ENCODE assay signal across 8 cellular contexts in genomic region chr17:76147211-76148014, GRCh38. TPM values are rescaled to one million over a fixed set of nuclear protein-coding genes. Genes with fewer than 3 reads are reported as not detected.
A peak's percentile ranks its signal among the peaks of the same experiment; 100 is the strongest.
DNase-seq lines count a peak whose midpoint lies in the region; ATAC-seq and TF ChIP-seq lines count a peak whose summit lies in the region.

No MANE protein-coding gene starts in this region.

- no peaks in the 10 kb centered on the region for H4K20me1 ChIP-seq in PC-9 (ENCODE audit: insufficient read depth)

- intact Hi-C loops in PC-9 (cut with micrococcal nuclease; ENCODE audit: unreplicated experiment), result no loop called here
- intact Hi-C loops in esophagus muscularis mucosa (cut with DNase I), result no loop called here
- intact Hi-C loops in spleen (cut with DNase I; ENCODE audit: low total_unique reads), result no loop called here
- intact Hi-C loops in left colon (cut with DNase I, micrococcal nuclease), result no loop called here

- no peaks in the 10 kb centered on the region for H3K27me3 ChIP-seq in PC-9 (ENCODE audit: insufficient read depth, low read depth)
- no peaks in the 10 kb centered on the region for H3K27me3 ChIP-seq in esophagus muscularis mucosa
- no peaks in the 10 kb centered on the region for H3K27me3 ChIP-seq in spleen (replicated peaks in 1 of 7)

- H3K9me2 ChIP-seq in PC-9 (ENCODE audit: insufficient read depth), result no peaks in the 10 kb centered on the region

- DNase-seq in AG04449 (ENCODE audit: low read depth, low spot score), result no peak
- peak; percentile 65 for DNase-seq in G401 (ENCODE audit: low spot score)
- no peak for DNase-seq in PC-9
- no peak for DNase-seq in esophagus muscularis mucosa (ENCODE audit: extremely low spot score)
- DNase-seq in spleen, result peak; percentile 58
- DNase-seq in left colon, result no peak

- 83% methylated on average over 11 of the region's 13 CpGs for WGBS in esophagus muscularis mucosa
- 78 to 88% (median 85%) methylated on average over 13 of the region's 13 CpGs for WGBS in spleen, 5 donors

- no peak overlapping the region for H3K4me3 ChIP-seq in AG04449 (ENCODE audit: low read depth, low read length)
- no peak overlapping the region for H3K4me3 ChIP-seq in PC-9
- no peak overlapping the region for H3K4me3 ChIP-seq in esophagus muscularis mucosa
- H3K4me3 ChIP-seq in spleen, result no peak overlapping the region

- CTCF ChIA-PET in AG04449 (lab: Yijun Ruan, JAX), result interaction anchor here (0.7 to 3.2 kb wide), 14 partner anchors 11 to 251 kb away, joined by 3 to 27 read pairs (median 4); no protein-coding TSS in a partner anchor
- CTCF ChIA-PET in PC-9 (lab: Charles Lee), result interaction anchor here (1.4 kb wide), 1 partner anchor 23 kb away, joined by 4 read pairs; no protein-coding TSS in a partner anchor

- H3K9me3 ChIP-seq in PC-9 (ENCODE audit: insufficient read depth, low read depth) (no peaks in the 10 kb centered on the region), esophagus muscularis mucosa (no peaks in the 10 kb centered on the region), spleen (no peaks in the 10 kb centered on the region)

- no peak overlapping the region for H3K4me2 ChIP-seq in PC-9

- ATAC-seq in GM21526 (IDR thresholded peaks at IDR 0.05; ENCODE audit: low FRiP score, unreplicated experiment) (no peak), left colon (no peak), GM18498 (IDR thresholded peaks at IDR 0.05; ENCODE audit: unreplicated experiment) (no peak)

- H3K27ac ChIP-seq in PC-9 (no peak overlapping the region), esophagus muscularis mucosa (replicated peaks in 1 of 4) (no peak overlapping the region), spleen (peak overlapping the region in 2 of 8 donors; percentile 85 to 92)

- peaks cover 8% of the 10 kb centered on the region; the same call in 1 of the 2 replicates for H3F3A ChIP-seq in PC-9 (ENCODE audit: insufficient read depth, low read depth)

- TF ChIP-seq EP300 in esophagus muscularis mucosa (IDR thresholded peaks at IDR 0.05), result no peak

- in situ Hi-C loops in G401 (cut with HindIII; ENCODE audit: low sequenced_read_pairs), result no loop called here

- no TSS peak for BruUV-seq in PC-9 (replicated peaks; lab: Mats Ljungman, UMichigan)

- H3K4me1 ChIP-seq in PC-9 (replicated peaks; ENCODE audit: insufficient read depth) (peaks cover 17% of the 10 kb centered on the region), esophagus muscularis mucosa (peaks cover 10 to 23% (median 21%) of the 10 kb centered on the region in 4 donors), spleen (peaks cover 16 to 56% (median 47%) of the 10 kb centered on the region in 6 donors)

- POLR2A ChIA-PET in AG04449 (lab: Yijun Ruan, JAX) (no interaction called here), PC-9 (lab: Charles Lee; ENCODE audit: unreplicated experiment) (interaction anchor here (0.6 kb wide), 1 partner anchor 127 kb away, joined by 3 read pairs; no protein-coding TSS in a partner anchor)

- H3K36me3 ChIP-seq in PC-9 (ENCODE audit: low read depth) (no peaks in the 10 kb centered on the region), esophagus muscularis mucosa (peaks cover 0 to 3% (median 0%) of the 10 kb centered on the region in 4 donors), spleen (no peaks in the 10 kb centered on the region)

- H3K79me2 ChIP-seq in PC-9 (ENCODE audit: low read depth), result no peaks in the 10 kb centered on the region

- peak; percentile 33 for TF ChIP-seq CTCF in AG04449 (IDR thresholded peaks at IDR 0.05; ENCODE audit: insufficient read depth, low read length, missing control alignments)
- peak; percentile 67 for TF ChIP-seq CTCF in PC-9 (conservative IDR thresholded peaks at IDR 0.05)
- peak; percentile 48 to 66 (median 48) for TF ChIP-seq CTCF in esophagus muscularis mucosa (IDR thresholded peaks at IDR 0.05)
- peak in 7 of 11 experiments; percentile 15 to 60 (median 45) for TF ChIP-seq CTCF in spleen (IDR thresholded peaks at IDR 0.05 in 8 of 11, conservative IDR thresholded peaks at IDR 0.05 in 3 of 11)

- no peak overlapping the region for H2AFZ ChIP-seq in PC-9

- TF ChIP-seq POLR2A in esophagus muscularis mucosa (IDR thresholded peaks at IDR 0.05; ENCODE audit: low read depth) (no peak), spleen (IDR thresholded peaks at IDR 0.05) (no peak)

RNA-seq across cellular contexts. Expression of gene FOXJ1, which starts 6.4 kb away (rescaled TPM):
- total RNA-seq in G401 (2014; rRNA removed; shearing (Covaris generic)), result 0.62 and 0.85 TPM in 2 replicates
- 12.5 and 23.7 TPM in 2 replicates for total RNA-seq in PC-9 (2021)
- total RNA-seq in esophagus muscularis mucosa, result under 1 TPM in 1 of 4 donors, not detected in 3; 0.32 TPM
- total RNA-seq in spleen, result under 1 TPM in 1 of 7 donors, not detected in 6; 0.13 TPM
- under 1 TPM in 1 of 3 donors, not detected in 2; 0.05 TPM for polyA plus RNA-seq in spleen
- total RNA-seq in left colon, result 1 to 10 TPM; 1.6 to 2.8 TPM

RNA-seq across cellular contexts. Expression of gene EXOC7, which starts 43.8 kb away (rescaled TPM):
- total RNA-seq in G401 (2014; rRNA removed; shearing (Covaris generic)), result 83.1 and 92.2 TPM in 2 replicates
- total RNA-seq in PC-9 (2021) (118 and 131 TPM in 2 replicates), esophagus muscularis mucosa (10 to 100 TPM; 65.2 to 94.4 (median 77.1) TPM), spleen (100 to 1,000 TPM in 4 of 7 donors, 10 to 100 TPM in 3; 64.5 to 128 (median 104) TPM), left colon (100 to 1,000 TPM; 100 to 102 TPM)
- polyA plus RNA-seq in spleen, result 10 to 100 TPM; 26.2 to 51.5 (median 35.0) TPM

Comparison
In these comparisons a context has a peak if more than half of its experiments do, and no peak if none do; other contexts are left out.
1. DNase-seq: peak in G401 (single experiment) and spleen (single experiment); none in AG04449 (single experiment), PC-9 (0 of 2), esophagus muscularis mucosa (single experiment) and left colon (0 of 2).
2. Peak in every context shown above with its lines, with median percentiles within 50 percentile points of each other: CTCF ChIP-seq.